ENCODE assay signal across 1 cellular context in genomic region chr6:150877928-150878327, GRCh38.
TF ChIP-seq lines count a peak whose summit lies in the region.

No MANE protein-coding gene starts in this region.

TF ChIP-seq in HepG2, 621 proteins besides CTCF, POLR2A, EP300 and RAD21 (continued from another document):
- TF ChIP-seq ZSCAN9 (CRISPR knock-in tag; IDR thresholded peaks at IDR 0.05; ENCODE audit: borderline replicate concordance): peak; percentile 39; the same call in 1 of the 2 replicates
- no peak for TF ChIP-seq FOXC1 (CRISPR knock-in tag; IDR thresholded peaks at IDR 0.05; ENCODE audit: borderline replicate concordance)
- no peak for TF ChIP-seq ZBTB25 (CRISPR knock-in tag; IDR thresholded peaks at IDR 0.05)
- no peak for TF ChIP-seq ZNF3 (CRISPR knock-in tag; IDR thresholded peaks at IDR 0.05)
- no peak for TF ChIP-seq ZNF12 (CRISPR knock-in tag; IDR thresholded peaks at IDR 0.05)
- TF ChIP-seq ZNF407 (CRISPR knock-in tag; IDR thresholded peaks at IDR 0.05; ENCODE audit: not compliant biosample characterization): no peak
- no peak for TF ChIP-seq ATAD3A (CRISPR knock-in tag; IDR thresholded peaks at IDR 0.05)
